ENCODE assay signal across 16 cellular contexts in genomic region chr10:100984670-100985177, GRCh38. TPM values are rescaled to one million over a fixed set of nuclear protein-coding genes. Genes with fewer than 3 reads are reported as not detected.
DNase-seq lines count a peak whose midpoint lies in the region; ATAC-seq and TF ChIP-seq lines count a peak whose summit lies in the region.
"Had no signal": no experiment of that assay in that cellular context is flagged by ENCODE, and none has a peak within 500 bp of the region (broad histone marks: within the 10 kb centered on the region; RNA-seq: fewer than 3 reads in every experiment).

No MANE protein-coding gene starts in this region.

- peak; percentile 3 for DNase-seq in activated effector memory CD4-positive, alpha-beta T cell treated with anti-CD3 and anti-CD28 coated beads, Interleukin-2, amount 50 U/mL, for 16 hours
- DNase-seq in activated effector memory CD4-positive, alpha-beta T cell treated with Interleukin-2 at 50 U/mL for 16 hours = no peak
- DNase-seq in natural killer cell (no peak), NCI-H510A (lab: John Stamatoyannopoulos, UW) (no peak), mucosa of gallbladder (ENCODE audit: low spot score) (no peak), nucleus accumbens (lab: John Stamatoyannopoulos, UW) (no peak)
- no peak for DNase-seq in stimulated activated effector memory CD8-positive, alpha-beta T cell treated with anti-CD3 and anti-CD28 coated beads, Interleukin-12 subunit alpha, Interleukin-12 subunit beta, amount 100 ng/mL, for 72 hours (ENCODE audit: low spot score in 2 of 2)
- DNase-seq: activated CD4-positive, alpha-beta T cell treated with anti-CD3 and anti-CD28 coated beads, Interleukin-2, amount 50 U/mL, for 1 hour; NCI-H1105 treated with DMSO at 0.1 percent for 48 hours; NCI-H1930; NCI-H526 treated with DMSO at 0.1 percent for 48 hours; SHP77 treated with DMSO at 0.1 percent for 48 hours; stomach; transverse colon had no signal

- no peaks in the 10 kb centered on the region for H3K9me3 Mint-ChIP-seq in brain
- peaks cover 0 to 3% of the 10 kb centered on the region in 2 donors for H3K9me3 Mint-ChIP-seq in natural killer cell
- H3K9me3 Mint-ChIP-seq in stimulated activated effector memory CD8-positive, alpha-beta T cell treated with anti-CD3 and anti-CD28 coated beads, Interleukin-12 subunit alpha, Interleukin-12 subunit beta, amount 100 ng/mL, for 72 hours = no peaks in the 10 kb centered on the region
- H3K9me3 Mint-ChIP-seq: T-helper 2 cell treated with Interferon-gamma antibody and Interleukin-4, amounts not matched to agents 5 μg/mL and 100 μg/mL, for 36 hours had no signal

- H3K36me3 Mint-ChIP-seq in brain (peaks cover 13% of the 10 kb centered on the region), natural killer cell (peaks cover 8% of the 10 kb centered on the region)
- peaks cover 45% of the 10 kb centered on the region for H3K36me3 Mint-ChIP-seq in stimulated activated effector memory CD8-positive, alpha-beta T cell treated with anti-CD3 and anti-CD28 coated beads, Interleukin-12 subunit alpha, Interleukin-12 subunit beta, amount 100 ng/mL, for 72 hours

- TF ChIP-seq CTCF in brain (conservative IDR thresholded peaks at IDR 0.05) (no peak), natural killer cell (IDR thresholded peaks at IDR 0.05) (no peak)

- H3K4me1 Mint-ChIP-seq in brain (peaks cover 36% of the 10 kb centered on the region), natural killer cell (peaks cover 10 to 26% of the 10 kb centered on the region in 2 donors)
- peaks cover 36% of the 10 kb centered on the region for H3K4me1 Mint-ChIP-seq in stimulated activated effector memory CD8-positive, alpha-beta T cell treated with anti-CD3 and anti-CD28 coated beads, Interleukin-12 subunit alpha, Interleukin-12 subunit beta, amount 100 ng/mL, for 72 hours

- intact Hi-C loops in natural killer cell (cut with micrococcal nuclease) = no loop called here

- H3K27me3 Mint-ChIP-seq in brain = peaks cover 10% of the 10 kb centered on the region
- no peaks in the 10 kb centered on the region for H3K27me3 Mint-ChIP-seq in natural killer cell (ENCODE audit: low read depth in 2 of 2)

- H3K4me3 Mint-ChIP-seq in brain (peak overlapping the region in 4 of 5 experiments; percentile 52 to 94 (median 78)), natural killer cell (peak overlapping the region; percentile 50)
- H3K4me3 Mint-ChIP-seq in stimulated activated effector memory CD8-positive, alpha-beta T cell treated with anti-CD3 and anti-CD28 coated beads, Interleukin-12 subunit alpha, Interleukin-12 subunit beta, amount 100 ng/mL, for 72 hours = no peak overlapping the region
- H3K4me3 Mint-ChIP-seq: T-helper 2 cell treated with Interferon-gamma antibody and Interleukin-4, amounts not matched to agents 5 μg/mL and 100 μg/mL, for 36 hours had no signal

- ATAC-seq in natural killer cell = no peak
- no peak for ATAC-seq in stimulated activated effector memory CD8-positive, alpha-beta T cell treated with anti-CD3 and anti-CD28 coated beads, Interleukin-12 subunit alpha, Interleukin-12 subunit beta, amount 100 ng/mL, for 72 hours

- H3K27ac Mint-ChIP-seq in brain = peak overlapping the region in 3 of 5 experiments; percentile 7 to 52 (median 38)
- peak overlapping the region in 1 of 2 donors; percentile 29 for H3K27ac Mint-ChIP-seq in natural killer cell
- peak overlapping the region; percentile 68 for H3K27ac Mint-ChIP-seq in stimulated activated effector memory CD8-positive, alpha-beta T cell treated with anti-CD3 and anti-CD28 coated beads, Interleukin-12 subunit alpha, Interleukin-12 subunit beta, amount 100 ng/mL, for 72 hours
- H3K27ac Mint-ChIP-seq: T-helper 2 cell treated with Interferon-gamma antibody and Interleukin-4, amounts not matched to agents 5 μg/mL and 100 μg/mL, for 36 hours had no signal

RNA-seq across cellular contexts. Expression of gene MRPL43, which starts 2.6 kb away (rescaled TPM):
- 126 TPM for polyA plus RNA-seq in brain (ENCODE audit: insufficient read depth, low read depth, low replicate concordance)
- total RNA-seq in natural killer cell = 10 to 100 TPM; 27.2 to 42.0 (median 33.1) TPM
- total RNA-seq in mucosa of gallbladder = 104 TPM

RNA-seq across cellular contexts. Expression of gene TWNK, which starts 2.6 kb away (rescaled TPM):
- 9.2 TPM for polyA plus RNA-seq in brain (ENCODE audit: insufficient read depth, low read depth, low replicate concordance)
- total RNA-seq in natural killer cell = 1 to 10 TPM; 2.2 to 3.6 (median 3.3) TPM
- total RNA-seq in mucosa of gallbladder = 5.7 TPM

RNA-seq across cellular contexts. Expression of gene LZTS2, which starts 14.9 kb away (rescaled TPM):
- 54.6 TPM for polyA plus RNA-seq in brain (ENCODE audit: insufficient read depth, low read depth, low replicate concordance)
- 10 to 100 TPM in 2 of 3 donors, 1 to 10 TPM in 1; 8.0 to 16.1 (median 11.7) TPM for total RNA-seq in natural killer cell
- 84.9 TPM for total RNA-seq in mucosa of gallbladder

RNA-seq across cellular contexts. Expression of gene SEMA4G, which starts 15.4 kb away (rescaled TPM):
- 8.4 TPM for polyA plus RNA-seq in brain (ENCODE audit: insufficient read depth, low read depth, low replicate concordance)
- total RNA-seq in natural killer cell (1 to 10 TPM in 1 of 3 donors, under 1 TPM in 1, not detected in 1; 0.53 to 1.7 TPM), mucosa of gallbladder (55.1 TPM)

RNA-seq across cellular contexts. Expression of gene PDZD7, which starts 46.2 kb away (rescaled TPM):
- 8.2 TPM for polyA plus RNA-seq in brain (ENCODE audit: insufficient read depth, low read depth, low replicate concordance)
- 1 to 10 TPM in 1 of 3 donors, under 1 TPM in 2; 0.35 to 1.2 (median 0.52) TPM for total RNA-seq in natural killer cell
- total RNA-seq in mucosa of gallbladder = 5.3 TPM
